Comparison of ENCODE assay signal across 10 cellular contexts in genomic region chr17:80006339-80006720, GRCh38. TPM values are rescaled to one million over a fixed set of nuclear protein-coding genes. Genes with fewer than 3 reads are reported as not detected.
DNase-seq lines count a peak whose midpoint lies in the region; ATAC-seq and TF ChIP-seq lines count a peak whose summit lies in the region.
"Had no signal": no experiment of that assay in that cellular context is flagged by ENCODE, and none has a peak within 500 bp of the region (broad histone marks: within the 10 kb centered on the region; RNA-seq: fewer than 3 reads in every experiment).

No MANE protein-coding gene starts in this region.

- H3K27ac ChIP-seq in PC-3 (ENCODE audit: low read length) (no peak overlapping the region), osteoblast (ENCODE audit: low read depth, low read length) (no peak overlapping the region)

- H2AFZ ChIP-seq in PC-3 (ENCODE audit: low read length) (peak overlapping the region; percentile 80), osteoblast (ENCODE audit: low read length) (no peak overlapping the region)

- peaks cover 10% of the 10 kb centered on the region for H3K36me3 Mint-ChIP-seq in endothelial cell (ENCODE audit: low read depth, unreplicated experiment)
- H3K36me3 Mint-ChIP-seq: activated CD8-positive, alpha-beta memory T cell treated with anti-CD3 and anti-CD28 coated beads, Interleukin-2, amount 10 ng/mL, durations not matched to agents 7 days and 5 days had no signal

- H3K4me2 ChIP-seq in PC-3 (ENCODE audit: low read length) = peak overlapping the region; percentile 85
- no peak overlapping the region for H3K4me2 ChIP-seq in osteoblast (ENCODE audit: insufficient read depth, low read length)

- H3K79me2 ChIP-seq in PC-3 (ENCODE audit: low read length) (no peaks in the 10 kb centered on the region), osteoblast (ENCODE audit: insufficient read depth, low read length) (no peaks in the 10 kb centered on the region)

- no peaks in the 10 kb centered on the region for H3K9me2 ChIP-seq in PC-3 (replicated peaks; ENCODE audit: low read length)

- TF ChIP-seq CTCF in PC-3 (conservative IDR thresholded peaks at IDR 0.05; ENCODE audit: low read depth, low read length) = no peak
- no peak for TF ChIP-seq CTCF in endothelial cell (IDR thresholded peaks at IDR 0.05; ENCODE audit: unreplicated experiment)
- no peak for TF ChIP-seq CTCF in osteoblast (IDR thresholded peaks at IDR 0.05; ENCODE audit: extremely low read depth, low read depth, low read length)
- TF ChIP-seq CTCF in GM10266 (IDR thresholded peaks at IDR 0.05; ENCODE audit: control insufficient read depth, insufficient read depth, low read depth, missing control alignments) = no peak

- H4K20me1 ChIP-seq in PC-3 (ENCODE audit: low read length) (no peaks in the 10 kb centered on the region), osteoblast (ENCODE audit: insufficient read depth, low read length) (peaks cover 40% of the 10 kb centered on the region)

- H3K27me3 ChIP-seq in H7 (ENCODE audit: control insufficient read depth, insufficient read depth, low read length) = no peaks in the 10 kb centered on the region
- no peaks in the 10 kb centered on the region for H3K27me3 ChIP-seq in PC-3 (ENCODE audit: low read length)
- no peaks in the 10 kb centered on the region for H3K27me3 ChIP-seq in osteoblast (ENCODE audit: insufficient read depth, low read length)

- no TSS peak for BruUV-seq in PC-3 (replicated peaks; lab: Mats Ljungman, UMichigan)

- H3K4me1 Mint-ChIP-seq in endothelial cell (ENCODE audit: unreplicated experiment) = peaks cover 2% of the 10 kb centered on the region

- DNase-seq in H7 (peak; percentile 65), PC-3 (no peak), endothelial cell (ENCODE audit: low spot score) (no peak), osteoblast (ENCODE audit: insufficient read length, low spot score, missing footprints) (peak; percentile 45), DMS79 treated with DMSO at 0.1 percent for 48 hours (lab: John Stamatoyannopoulos, UW) (no peak), GM10266 (ENCODE audit: extremely low spot score) (no peak), NCI-H1417 treated with DMSO at 0.1 percent for 48 hours (lab: John Stamatoyannopoulos, UW) (no peak)
- DNase-seq: NCI-H2171 had no signal

- H3K9me3 ChIP-seq in PC-3 (ENCODE audit: low read length) (no peaks in the 10 kb centered on the region), osteoblast (ENCODE audit: low read depth, low read length) (no peaks in the 10 kb centered on the region)

- no peaks in the 10 kb centered on the region for H3F3A ChIP-seq in PC-3 (ENCODE audit: low read length, unreplicated experiment)

- no peak overlapping the region; the same call in 1 of the 2 replicates for H3K4me3 ChIP-seq in H7 (ENCODE audit: insufficient read depth, low read depth, low read length)
- H3K4me3 ChIP-seq in PC-3 (ENCODE audit: low read length) = peak overlapping the region; percentile 65
- H3K4me3 ChIP-seq in osteoblast (ENCODE audit: insufficient read depth, low read length) = no peak overlapping the region

- peak overlapping the region; percentile 7; the same call in 1 of the 2 replicates for H3K9ac ChIP-seq in PC-3 (ENCODE audit: low read length)

- H3K4me1 ChIP-seq in PC-3 (ENCODE audit: insufficient read depth, low read length) (peaks cover 8% of the 10 kb centered on the region; the same call in 1 of the 2 replicates), osteoblast (ENCODE audit: insufficient read depth, low read length) (peaks cover 4% of the 10 kb centered on the region)

- peak; percentile 33 for ATAC-seq in PC-3

- H3K36me3 ChIP-seq in H7 (replicated peaks; ENCODE audit: control insufficient read depth, insufficient read depth, low read length) (peaks cover 1% of the 10 kb centered on the region), PC-3 (ENCODE audit: low read depth, low read length) (no peaks in the 10 kb centered on the region), osteoblast (ENCODE audit: insufficient read depth, low read length) (no peaks in the 10 kb centered on the region)

- peaks cover 2% of the 10 kb centered on the region for H3K27me3 Mint-ChIP-seq in endothelial cell (ENCODE audit: unreplicated experiment)
- H3K27me3 Mint-ChIP-seq: activated CD8-positive, alpha-beta memory T cell treated with anti-CD3 and anti-CD28 coated beads, Interleukin-2, amount 10 ng/mL, durations not matched to agents 7 days and 5 days had no signal

- POLR2A ChIA-PET in PC-3 (lab: Charles Lee; ENCODE audit: unreplicated experiment) = interaction anchor here (0.5 kb wide), 1 partner anchor 108 kb away, joined by 3 read pairs; no protein-coding TSS in a partner anchor

- intact Hi-C loops in PC-3 (cut with micrococcal nuclease) = loop anchor here (1.0 to 5.0 kb wide), 2 partner anchors 76 to 96 kb away; no protein-coding TSS in a partner anchor

- H3K4me3 Mint-ChIP-seq in endothelial cell (ENCODE audit: unreplicated experiment) = peak overlapping the region; percentile 40
- H3K4me3 Mint-ChIP-seq: activated CD8-positive, alpha-beta memory T cell treated with anti-CD3 and anti-CD28 coated beads, Interleukin-2, amount 10 ng/mL, durations not matched to agents 7 days and 5 days had no signal

- CTCF ChIA-PET in PC-3 (lab: Charles Lee) = interaction anchor here (0.6 to 1.1 kb wide), 4 partner anchors 23 to 198 kb away, joined by 3 to 13 read pairs (median 6); no protein-coding TSS in a partner anchor

- no peaks in the 10 kb centered on the region for H3K9me3 Mint-ChIP-seq in endothelial cell (ENCODE audit: unreplicated experiment)
- H3K9me3 Mint-ChIP-seq: stimulated activated naive B cell treated with anti-CD40 and anti-IgM and Interleukin-4, amounts not matched to agents 10 μg/mL and 1 μg/mL and 100 μg/mL, for 72 hours had no signal

- H3K27ac Mint-ChIP-seq in endothelial cell (ENCODE audit: unreplicated experiment) = no peak overlapping the region
- H3K27ac Mint-ChIP-seq: activated CD8-positive, alpha-beta memory T cell treated with anti-CD3 and anti-CD28 coated beads, Interleukin-2, amount 10 ng/mL, durations not matched to agents 7 days and 5 days; stimulated activated naive B cell treated with anti-CD40 and anti-IgM and Interleukin-4, amounts not matched to agents 10 μg/mL and 1 μg/mL and 100 μg/mL, for 72 hours had no signal

RNA-seq across cellular contexts. Expression of gene TBC1D16, which starts 29.3 kb away (rescaled TPM):
- 81.8 and 95.8 TPM in 2 replicates for total RNA-seq in H7 (2014; rRNA removed; shearing (Covaris generic))
- total RNA-seq in PC-3 (2014; rRNA removed) (23.7 and 24.6 TPM in 2 replicates), endothelial cell (ENCODE audit: unreplicated experiment) (126 TPM), osteoblast (63.1 and 68.8 TPM in 2 replicates)

RNA-seq across cellular contexts. Expression of gene CCDC40, which starts 30.1 kb away (rescaled TPM):
- total RNA-seq in H7 (2014; rRNA removed; shearing (Covaris generic)) = 3.8 and 4.2 TPM in 2 replicates
- 5.3 and 7.5 TPM in 2 replicates for total RNA-seq in PC-3 (2014; rRNA removed)
- 7.7 TPM for total RNA-seq in endothelial cell (ENCODE audit: unreplicated experiment)
- total RNA-seq in osteoblast = 8.3 and 11.8 TPM in 2 replicates

Comparison
In these comparisons a context has a peak if more than half of its experiments do, and no peak if none do; other contexts are left out.
1. DNase-seq: peak in H7 (single experiment) and osteoblast (single experiment); none in PC-3 (single experiment), endothelial cell (single experiment), DMS79 treated with DMSO at 0.1 percent for 48 hours (single experiment), GM10266 (single experiment) and NCI-H1417 treated with DMSO at 0.1 percent for 48 hours (single experiment).